In the genomic region with DNA sequence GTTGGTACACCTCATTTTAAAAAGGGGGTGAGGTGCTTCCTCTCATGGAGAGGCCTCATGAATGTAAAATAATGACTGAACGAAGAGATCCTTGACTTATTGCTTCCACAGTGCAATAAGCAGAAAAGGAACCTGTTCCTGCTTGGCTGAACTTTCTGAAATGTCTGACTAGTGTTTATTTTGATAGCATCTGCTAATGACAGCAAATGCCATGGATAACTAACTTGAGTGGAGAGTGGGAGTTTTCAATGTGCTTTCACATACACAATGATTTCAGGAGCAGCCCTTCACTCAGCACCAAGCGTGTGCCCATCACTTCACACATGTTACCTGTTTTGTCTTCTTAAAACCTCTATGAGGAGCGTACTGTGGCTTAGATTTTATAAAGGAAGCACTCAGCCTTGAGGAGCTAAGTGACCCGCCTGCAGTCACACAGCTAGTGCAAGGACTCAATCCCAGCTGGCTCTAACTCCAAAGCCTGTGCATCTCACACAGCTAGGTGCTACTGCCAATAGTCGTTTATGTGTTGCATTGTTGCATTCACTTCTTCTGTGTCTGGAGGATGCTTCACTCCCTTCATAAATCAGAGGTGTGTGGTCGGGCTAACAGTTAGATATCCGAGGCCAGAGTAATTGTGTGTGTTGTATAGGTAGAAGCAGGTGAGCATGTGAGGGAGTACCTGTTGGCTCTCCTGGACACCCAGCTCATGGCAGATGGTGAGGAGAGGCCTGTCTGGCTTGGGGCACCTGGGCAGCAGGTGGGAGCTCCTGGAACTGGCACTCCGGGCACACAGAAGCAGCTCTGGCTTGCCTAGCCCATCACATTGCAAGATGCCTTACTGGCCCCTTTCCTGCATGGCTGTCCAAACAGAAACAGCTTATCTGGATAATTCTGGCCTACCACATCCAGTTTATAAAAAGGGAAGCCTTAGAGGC, we compare ENCODE assay signal across 17 cellular contexts. TPM values are rescaled to one million over a fixed set of nuclear protein-coding genes. Genes with fewer than 3 reads are reported as not detected.
"Had no signal": no experiment of that assay in that cellular context is flagged by ENCODE, and none has a peak within 500 bp of the region (broad histone marks: within the 10 kb centered on the region; RNA-seq: fewer than 3 reads in every experiment).

No MANE protein-coding gene starts in this region.

- H3K4me3 Mint-ChIP-seq: activated B cell treated with CpG ODN at 0.5 μM for 24 hours; activated CD4-positive, alpha-beta T cell treated with anti-CD3 and anti-CD28 coated beads, Interleukin-2, amount 10 ng/mL, durations not matched to agents 24 days and 14 days; activated naive CD4-positive, alpha-beta T cell treated with anti-CD3 and anti-CD28 coated beads for 36 hours; dendritic cell treated with granulocyte-macrophage colony-stimulating factor and Interleukin-4, amounts not matched to agents 40 ng/mL and 50 ng/mL, for 4 days; effector memory CD8-positive, alpha-beta T cell; neural crest cell; T-helper 17 cell had no signal

- H3K36me3 ChIP-seq: cardiac muscle cell, tibial nerve had no signal

- H3K27ac Mint-ChIP-seq: activated B cell treated with CpG ODN at 0.5 μM for 24 hours; activated CD4-positive, alpha-beta T cell treated with anti-CD3 and anti-CD28 coated beads, Interleukin-2, amount 10 ng/mL, durations not matched to agents 24 days and 14 days; activated naive CD4-positive, alpha-beta T cell treated with anti-CD3 and anti-CD28 coated beads for 36 hours; dendritic cell treated with granulocyte-macrophage colony-stimulating factor and Interleukin-4, amounts not matched to agents 40 ng/mL and 50 ng/mL, for 4 days; effector memory CD8-positive, alpha-beta T cell; T-helper 17 cell had no signal

- H3K4me1 Mint-ChIP-seq: activated B cell treated with CpG ODN at 0.5 μM for 24 hours; activated CD4-positive, alpha-beta T cell treated with anti-CD3 and anti-CD28 coated beads, Interleukin-2, amount 10 ng/mL, durations not matched to agents 24 days and 14 days; neural crest cell; T-helper 17 cell had no signal

- H3K27me3 ChIP-seq: cardiac muscle cell, tibial nerve had no signal

- H3K27ac ChIP-seq: cardiac muscle cell, epithelial cell of prostate had no signal

- DNase-seq: activated B cell treated with CpG ODN at 0.5 μM for 24 hours; activated CD4-positive, alpha-beta T cell treated with anti-CD3 and anti-CD28 coated beads, Interleukin-2, amount 10 ng/mL, durations not matched to agents 24 days and 14 days; activated naive CD4-positive, alpha-beta T cell treated with anti-CD3 and anti-CD28 coated beads for 36 hours; effector memory CD8-positive, alpha-beta T cell; left colon; mesenchymal stem cell; posterior cingulate gyrus; SIG-M5; stimulated activated CD4-positive, alpha-beta T cell treated with anti-CD3 and anti-CD28 coated beads, Interleukin-15, amount 100 ng/mL, for 24 hours; stimulated activated CD4-positive, alpha-beta T cell treated with anti-CD3 and anti-CD28 coated beads, Interleukin-4, amount 100 ng/mL, for 4 hours; T-helper 17 cell had no signal

- H3K4me3 ChIP-seq: cardiac muscle cell, tibial nerve had no signal

- H3K9me3 Mint-ChIP-seq: activated CD4-positive, alpha-beta T cell treated with anti-CD3 and anti-CD28 coated beads, Interleukin-2, amount 10 ng/mL, durations not matched to agents 24 days and 14 days; effector memory CD8-positive, alpha-beta T cell had no signal

- ATAC-seq: effector memory CD8-positive, alpha-beta T cell; left colon; T-helper 17 cell had no signal

RNA-seq across cellular contexts. Expression of gene CASQ2, which starts 12.8 kb away (rescaled TPM):
- total RNA-seq: activated B cell treated with CpG ODN at 0.5 μM for 24 hours; activated CD4-positive, alpha-beta T cell treated with anti-CD3 and anti-CD28 coated beads, Interleukin-2, amount 10 ng/mL, durations not matched to agents 24 days and 14 days; activated naive CD4-positive, alpha-beta T cell treated with anti-CD3 and anti-CD28 coated beads for 36 hours; glomerular endothelial cell; T-helper 17 cell had no signal
